Comparison of ENCODE assay signal across 8 cellular contexts in genomic region chrX:107776649-107777535, GRCh38. TPM values are rescaled to one million over a fixed set of nuclear protein-coding genes. Genes with fewer than 3 reads are reported as not detected.
DNase-seq lines count a peak whose midpoint lies in the region; ATAC-seq and TF ChIP-seq lines count a peak whose summit lies in the region.

No MANE protein-coding gene starts in this region.

- H3K36me3 Mint-ChIP-seq in progenitor cell of endocrine pancreas (ENCODE audit: insufficient read depth): no peaks in the 10 kb centered on the region

- H3K4me1 ChIP-seq in upper lobe of right lung: peaks cover 5% of the 10 kb centered on the region

- peak overlapping the region; percentile 71 for H3K4me3 Mint-ChIP-seq in progenitor cell of endocrine pancreas (ENCODE audit: low read depth)

- DNase-seq in GM12864 (ENCODE audit: low read depth) (peak; percentile 50), NCI-H1417 (lab: John Stamatoyannopoulos, UW) (peak; percentile 77 to 92 (median 81)), T follicular helper cell (ENCODE audit: low read depth) (peak; percentile 67), amniotic stem cell (lab: John Stamatoyannopoulos, UW) (peak; percentile 74), left ventricle myocardium superior (peak; percentile 71), progenitor cell of endocrine pancreas (ENCODE audit: low spot score, unreplicated experiment) (peak; percentile 47), upper lobe of right lung (peak; percentile 81)

- no peaks in the 10 kb centered on the region for H3K36me3 ChIP-seq in upper lobe of right lung

- H3K27me3 ChIP-seq in upper lobe of right lung: no peaks in the 10 kb centered on the region

- no peaks in the 10 kb centered on the region for H3K9me3 ChIP-seq in upper lobe of right lung

- H3K27ac Mint-ChIP-seq in progenitor cell of endocrine pancreas: no peak overlapping the region

- peak; percentile 74 for ATAC-seq in HG02759 (IDR thresholded peaks at IDR 0.05; ENCODE audit: unreplicated experiment)
- peak; percentile 78 for ATAC-seq in left ventricle myocardium superior
- peak; percentile 87 for ATAC-seq in upper lobe of right lung

- H3K27me3 Mint-ChIP-seq in progenitor cell of endocrine pancreas: peaks cover 36% of the 10 kb centered on the region

- peaks cover 3% of the 10 kb centered on the region for H3K9me3 Mint-ChIP-seq in progenitor cell of endocrine pancreas (ENCODE audit: low read depth)

- H3K27ac ChIP-seq in upper lobe of right lung: peak overlapping the region; percentile 80

- intact Hi-C loops in left ventricle myocardium superior (cut with micrococcal nuclease): loop anchor here (5.0 kb wide), 2 partner anchors 50 to 115 kb away; no protein-coding TSS in a partner anchor
- intact Hi-C loops in upper lobe of right lung (cut with DNase I): no loop called here

- H3K4me1 Mint-ChIP-seq in progenitor cell of endocrine pancreas (ENCODE audit: low read depth): peaks cover 7% of the 10 kb centered on the region

- TF ChIP-seq CTCF in GM12864 (IDR thresholded peaks at IDR 0.05; ENCODE audit: low read depth, low read length, missing control alignments) (peak; percentile 55), progenitor cell of endocrine pancreas (IDR thresholded peaks at IDR 0.05; ENCODE audit: unreplicated experiment) (peak; percentile 75), upper lobe of right lung (IDR thresholded peaks at IDR 0.05) (peak; percentile 64)

- H3K4me3 ChIP-seq in GM12864 (ENCODE audit: low read depth, low read length) (peak overlapping the region; percentile 53), upper lobe of right lung (peak overlapping the region; percentile 60)

RNA-seq across cellular contexts. Expression of gene NCBP2L, which starts 0.6 kb away (rescaled TPM):
- not detected for total RNA-seq in left ventricle myocardium superior
- total RNA-seq in progenitor cell of endocrine pancreas: not detected in 2 replicates
- total RNA-seq in upper lobe of right lung: not detected

RNA-seq across cellular contexts. Expression of gene TSC22D3, which starts 1.3 kb away (rescaled TPM):
- total RNA-seq in left ventricle myocardium superior (63.3 TPM), progenitor cell of endocrine pancreas (39.6 and 41.4 TPM in 2 replicates), upper lobe of right lung (317 TPM)

RNA-seq across cellular contexts. Expression of gene MID2, which starts 48.8 kb away (rescaled TPM):
- total RNA-seq in left ventricle myocardium superior (5.6 TPM), progenitor cell of endocrine pancreas (5.9 and 6.2 TPM in 2 replicates), upper lobe of right lung (25.2 TPM)

Comparison
In these comparisons a context has a peak if more than half of its experiments do, and no peak if none do; other contexts are left out.
1. Peak in every context shown above with its lines: DNase-seq, ATAC-seq, H3K4me3 ChIP-seq and H3K27ac ChIP-seq.